15 cellular contexts compared by ENCODE assay signal in genomic region chr4:185803015-185803414, GRCh38. TPM values are rescaled to one million over a fixed set of nuclear protein-coding genes. Genes with fewer than 3 reads are reported as not detected.
"Had no signal": no experiment of that assay in that cellular context is flagged by ENCODE, and none has a peak within 500 bp of the region (broad histone marks: within the 10 kb centered on the region; RNA-seq: fewer than 3 reads in every experiment).

No MANE protein-coding gene starts in this region.

- H3K79me2 ChIP-seq: parathyroid adenoma had no signal

- H3K4me3 Mint-ChIP-seq: activated CD4-positive, alpha-beta T cell treated with anti-CD3 and anti-CD28 coated beads, Interleukin-2, amount 10 ng/mL, durations not matched to agents 7 days and 5 days; activated naive CD8-positive, alpha-beta T cell treated with anti-CD3 and anti-CD28 coated beads, Interleukin-2, amount 10 ng/mL, durations not matched to agents 7 days and 5 days; naive thymus-derived CD8-positive, alpha-beta T cell; stimulated activated naive B cell treated with anti-CD40 and anti-IgM and Interleukin-4, amounts not matched to agents 10 μg/mL and 1 μg/mL and 100 μg/mL, for 72 hours had no signal

- H3K9me3 Mint-ChIP-seq: activated CD4-positive, alpha-beta T cell treated with anti-CD3 and anti-CD28 coated beads, Interleukin-2, amount 10 ng/mL, durations not matched to agents 7 days and 5 days; activated naive CD8-positive, alpha-beta T cell treated with anti-CD3 and anti-CD28 coated beads, Interleukin-2, amount 10 ng/mL, durations not matched to agents 7 days and 5 days had no signal

- H3K9ac ChIP-seq: parathyroid adenoma had no signal

- H3K4me3 ChIP-seq: ascending aorta, skin epidermis, tibial nerve, vagina had no signal

- H3K9me3 ChIP-seq: ascending aorta, tibial nerve, vagina had no signal

- H3K4me1 Mint-ChIP-seq: activated CD4-positive, alpha-beta T cell treated with anti-CD3 and anti-CD28 coated beads, Interleukin-2, amount 10 ng/mL, durations not matched to agents 7 days and 5 days; activated naive CD8-positive, alpha-beta T cell treated with anti-CD3 and anti-CD28 coated beads, Interleukin-2, amount 10 ng/mL, durations not matched to agents 7 days and 5 days; naive thymus-derived CD8-positive, alpha-beta T cell; stimulated activated naive B cell treated with anti-CD40 and anti-IgM and Interleukin-4, amounts not matched to agents 10 μg/mL and 1 μg/mL and 100 μg/mL, for 72 hours had no signal

- H2AFZ ChIP-seq: parathyroid adenoma had no signal

- H3K27me3 ChIP-seq: ascending aorta, tibial nerve, vagina had no signal

- H3K4me1 ChIP-seq: ascending aorta, parathyroid adenoma, tibial nerve, vagina had no signal

- DNase-seq: activated CD4-positive, alpha-beta T cell treated with anti-CD3 and anti-CD28 coated beads, Interleukin-2, amount 10 ng/mL, durations not matched to agents 7 days and 5 days; activated CD8-positive, alpha-beta memory T cell treated with anti-CD3 and anti-CD28 coated beads for 24 hours; activated gamma-delta T cell treated with Interleukin-2 at 50 U/mL for 16 hours; activated naive CD8-positive, alpha-beta T cell treated with anti-CD3 and anti-CD28 coated beads, Interleukin-2, amount 10 ng/mL, durations not matched to agents 7 days and 5 days; foreskin fibroblast; glutamatergic neuron; naive thymus-derived CD8-positive, alpha-beta T cell; stimulated activated CD4-positive, alpha-beta T cell treated with anti-CD3 and anti-CD28 coated beads, Interleukin-15, amount 100 ng/mL, for 24 hours; stimulated activated CD4-positive, alpha-beta T cell treated with anti-CD3 and anti-CD28 coated beads, Interleukin-4, amount 100 ng/mL, for 1 hour; stimulated activated naive B cell treated with anti-CD40 and anti-IgM and Interleukin-4, amounts not matched to agents 10 μg/mL and 1 μg/mL and 100 μg/mL, for 72 hours had no signal

- ATAC-seq: naive thymus-derived CD8-positive, alpha-beta T cell; stimulated activated naive B cell treated with anti-CD40 and anti-IgM and Interleukin-4, amounts not matched to agents 10 μg/mL and 1 μg/mL and 100 μg/mL, for 72 hours had no signal

- H3K27ac Mint-ChIP-seq: activated CD4-positive, alpha-beta T cell treated with anti-CD3 and anti-CD28 coated beads, Interleukin-2, amount 10 ng/mL, durations not matched to agents 7 days and 5 days; activated naive CD8-positive, alpha-beta T cell treated with anti-CD3 and anti-CD28 coated beads, Interleukin-2, amount 10 ng/mL, durations not matched to agents 7 days and 5 days; naive thymus-derived CD8-positive, alpha-beta T cell; stimulated activated naive B cell treated with anti-CD40 and anti-IgM and Interleukin-4, amounts not matched to agents 10 μg/mL and 1 μg/mL and 100 μg/mL, for 72 hours had no signal

- H3K36me3 ChIP-seq: ascending aorta, tibial nerve, vagina had no signal

- H3K36me3 Mint-ChIP-seq: activated naive CD8-positive, alpha-beta T cell treated with anti-CD3 and anti-CD28 coated beads, Interleukin-2, amount 10 ng/mL, durations not matched to agents 7 days and 5 days; naive thymus-derived CD8-positive, alpha-beta T cell; stimulated activated naive B cell treated with anti-CD40 and anti-IgM and Interleukin-4, amounts not matched to agents 10 μg/mL and 1 μg/mL and 100 μg/mL, for 72 hours had no signal

- H3K27ac ChIP-seq: ascending aorta, parathyroid adenoma, skin epidermis, tibial nerve, vagina had no signal

- H3K27me3 Mint-ChIP-seq: activated naive CD8-positive, alpha-beta T cell treated with anti-CD3 and anti-CD28 coated beads, Interleukin-2, amount 10 ng/mL, durations not matched to agents 7 days and 5 days; stimulated activated naive B cell treated with anti-CD40 and anti-IgM and Interleukin-4, amounts not matched to agents 10 μg/mL and 1 μg/mL and 100 μg/mL, for 72 hours had no signal

RNA-seq across cellular contexts. Expression of gene SORBS2, which starts 9.0 kb away (rescaled TPM):
- total RNA-seq: activated CD4-positive, alpha-beta T cell treated with anti-CD3 and anti-CD28 coated beads, Interleukin-2, amount 10 ng/mL, durations not matched to agents 7 days and 5 days; activated naive CD8-positive, alpha-beta T cell treated with anti-CD3 and anti-CD28 coated beads, Interleukin-2, amount 10 ng/mL, durations not matched to agents 7 days and 5 days; naive thymus-derived CD8-positive, alpha-beta T cell had no signal
